In genomic region chr2:73736855-73737779, GRCh38 we compare ENCODE assay signal across 8 cellular contexts. TPM values are rescaled to one million over a fixed set of nuclear protein-coding genes. Genes with fewer than 3 reads are reported as not detected.
DNase-seq lines count a peak whose midpoint lies in the region; ATAC-seq, FAIRE-seq and TF ChIP-seq lines count a peak whose summit lies in the region.

Gene TPRKB (minus strand): TSS chr2:73737345. CDS start chr2:73734569, 2,776 bp downstream.

- TF ChIP-seq CTCF in GM13977 (IDR thresholded peaks at IDR 0.05; ENCODE audit: extremely low read depth, insufficient read depth, missing control alignments): no peak
- no peak for TF ChIP-seq CTCF in psoas muscle (IDR thresholded peaks at IDR 0.05)

- in situ Hi-C loops in GM13977 (cut with MboI; ENCODE audit: low pct_unique_long_range_greater_than_20kb, low sequenced_read_pairs, unreplicated experiment): no loop called here

- H3K4me1 ChIP-seq in psoas muscle: peaks cover 20% of the 10 kb centered on the region

- H3K4me1 Mint-ChIP-seq in T-helper 1 cell treated with Interleukin-12 subunit alpha and Interleukin-12 subunit beta and Interleukin-4 antibody, amounts not matched to agents 30 μg/mL and 1 μg/mL, for 36 hours (ENCODE audit: low read depth): peaks cover 13% of the 10 kb centered on the region

- peak within 1 kb of the TSS; percentile 93 for H3K4me3 Mint-ChIP-seq in T-helper 1 cell treated with Interleukin-12 subunit alpha and Interleukin-12 subunit beta and Interleukin-4 antibody, amounts not matched to agents 30 μg/mL and 1 μg/mL, for 36 hours

- intact Hi-C loops in left ventricle myocardium superior (cut with micrococcal nuclease): no loop called here
- intact Hi-C loops in psoas muscle (cut with DNase I): loop anchor here (2.0 to 10.0 kb wide), 2 partner anchors 720 to 728 kb away; partner anchors contain the start of gene MOGS (in 1 of the 2)

- H3K27me3 ChIP-seq in psoas muscle (ENCODE audit: insufficient read depth in 3 of 3, low read length in 2 of 3): no peaks in the 10 kb centered on the region

- H3K27ac Mint-ChIP-seq in T-helper 1 cell treated with Interleukin-12 subunit alpha and Interleukin-12 subunit beta and Interleukin-4 antibody, amounts not matched to agents 30 μg/mL and 1 μg/mL, for 36 hours: peak within 1 kb of the TSS; percentile 87

- WGBS in psoas muscle, 3 donors: 1% methylated on average over 49 of the region's 49 CpGs

- peaks cover 0 to 24% of the 10 kb centered on the region in 2 donors for H3K36me3 ChIP-seq in psoas muscle (ENCODE audit: insufficient read depth in 1 of 2, low read depth in 1 of 2)

- H3K9me3 ChIP-seq in psoas muscle: no peaks in the 10 kb centered on the region

- FAIRE-seq in urothelium cell line (lab: Jason Lieb, UNC): no peak

- peaks cover 31% of the 10 kb centered on the region for H3K36me3 Mint-ChIP-seq in T-helper 1 cell treated with Interleukin-12 subunit alpha and Interleukin-12 subunit beta and Interleukin-4 antibody, amounts not matched to agents 30 μg/mL and 1 μg/mL, for 36 hours (ENCODE audit: low read depth)

- no peaks in the 10 kb centered on the region for H3K27me3 Mint-ChIP-seq in T-helper 1 cell treated with Interleukin-12 subunit alpha and Interleukin-12 subunit beta and Interleukin-4 antibody, amounts not matched to agents 30 μg/mL and 1 μg/mL, for 36 hours (ENCODE audit: low read depth)

- H3K9me3 Mint-ChIP-seq in T-helper 1 cell treated with Interleukin-12 subunit alpha and Interleukin-12 subunit beta and Interleukin-4 antibody, amounts not matched to agents 30 μg/mL and 1 μg/mL, for 36 hours: peaks cover 5% of the 10 kb centered on the region

- H3K4me3 ChIP-seq in psoas muscle: peak within 1 kb of the TSS; percentile 71

- peak; percentile 97 for ATAC-seq in HG02884 (IDR thresholded peaks at IDR 0.05; ENCODE audit: unreplicated experiment)
- ATAC-seq in left ventricle myocardium superior: peak; percentile 100
- ATAC-seq in psoas muscle: peak; percentile 100

- peak within 1 kb of the TSS; percentile 75 for H3K27ac ChIP-seq in psoas muscle

- DNase-seq in GM13977 (ENCODE audit: low spot score): peak; percentile 96
- peak; percentile 97 for DNase-seq in NCI-H1694 (lab: John Stamatoyannopoulos, UW)
- peak; percentile 95 for DNase-seq in amniotic stem cell (lab: John Stamatoyannopoulos, UW)
- peak; percentile 96 for DNase-seq in left ventricle myocardium superior
- peak; percentile 97 to 98 for DNase-seq in psoas muscle
- DNase-seq in urothelium cell line (ENCODE audit: low spot score): peak; percentile 100

RNA-seq across cellular contexts. Expression of gene TPRKB, which starts in this region (rescaled TPM):
- total RNA-seq in left ventricle myocardium superior (36.4 TPM), psoas muscle (10 to 100 TPM; 21.8 to 35.1 (median 27.1) TPM)
- 100 to 1,000 TPM in 1 of 3 donors, 10 to 100 TPM in 2; 63.3 to 130 (median 83.9) TPM for polyA plus RNA-seq in psoas muscle

Comparison
In these comparisons a context has a peak if more than half of its experiments do, and no peak if none do; other contexts are left out.
1. Peak in every context shown above with its lines: DNase-seq, ATAC-seq, H3K4me3 ChIP-seq and H3K27ac ChIP-seq.